ENCODE assay signal across 8 cellular contexts in genomic region chr3:186107148-186108105, GRCh38. TPM values are rescaled to one million over a fixed set of nuclear protein-coding genes. Genes with fewer than 3 reads are reported as not detected.
DNase-seq lines count a peak whose midpoint lies in the region; ATAC-seq and TF ChIP-seq lines count a peak whose summit lies in the region.

No MANE protein-coding gene starts in this region.

- H2BK120ac ChIP-seq in trophoblast cell (ENCODE audit: insufficient read depth, low read length, poor library complexity), result no peak overlapping the region

- peak; percentile 41 for DNase-seq in A172 (ENCODE audit: low spot score)
- peak; percentile 65 for DNase-seq in NCI-H128 (lab: John Stamatoyannopoulos, UW; ENCODE audit: unreplicated experiment)
- DNase-seq in SK-N-DZ (ENCODE audit: low spot score), result peak; percentile 82
- peak; percentile 15 to 78 for DNase-seq in ascending aorta (ENCODE audit: low spot score in 2 of 2)
- peak; percentile 78 for DNase-seq in left ventricle myocardium superior
- DNase-seq in trophoblast cell, result peak; percentile 67 to 76

- H3K27ac ChIP-seq in ascending aorta (peak overlapping the region; percentile 22 to 87), trophoblast cell (ENCODE audit: low read depth, low read length) (no peak overlapping the region)

- H3K79me1 ChIP-seq in trophoblast cell (ENCODE audit: low read length), result no peaks in the 10 kb centered on the region

- peak overlapping the region; percentile 73 to 95 for H3K4me3 ChIP-seq in ascending aorta
- peak overlapping the region; percentile 69 for H3K4me3 ChIP-seq in trophoblast cell (ENCODE audit: low read depth, low read length)

- H3K79me2 ChIP-seq in trophoblast cell (ENCODE audit: control insufficient read depth, insufficient read depth, low read length, poor library complexity), result no peaks in the 10 kb centered on the region

- no peak overlapping the region for H3K23ac ChIP-seq in trophoblast cell (ENCODE audit: low read length)

- no peak for TF ChIP-seq CTCF in ascending aorta (IDR thresholded peaks at IDR 0.05)

- H4K91ac ChIP-seq in trophoblast cell (ENCODE audit: low read depth, low read length), result no peak overlapping the region

- peak overlapping the region; percentile 78 for H3K4me2 ChIP-seq in trophoblast cell (ENCODE audit: low read length)

- intact Hi-C loops in ascending aorta (cut with DNase I), result loop anchor here (2.0 to 5.0 kb wide), 5 partner anchors 125 to 465 kb away; partner anchors contain the start of gene DNAJB11
- intact Hi-C loops in left ventricle myocardium superior (cut with micrococcal nuclease), result no loop called here

- no peak overlapping the region for H3K4ac ChIP-seq in trophoblast cell (ENCODE audit: low read depth, low read length)

- no peak overlapping the region for H2BK5ac ChIP-seq in trophoblast cell (ENCODE audit: low read depth, low read length, poor library complexity)

- H3K36me3 ChIP-seq in ascending aorta (no peaks in the 10 kb centered on the region), trophoblast cell (ENCODE audit: control insufficient read depth in 1 of 2, insufficient read depth in 2 of 2, low read length in 2 of 2) (no peaks in the 10 kb centered on the region)

- no peak overlapping the region for H2AFZ ChIP-seq in trophoblast cell (ENCODE audit: insufficient read depth, low read length, poor library complexity)

- no peaks in the 10 kb centered on the region for H3K9me3 ChIP-seq in ascending aorta
- H3K9me3 ChIP-seq in trophoblast cell (ENCODE audit: insufficient read depth, low read depth, low read length), result no peaks in the 10 kb centered on the region

- no CpG with 5 or more reads among the region's 45 CpGs for WGBS in trophoblast cell (ENCODE audit: extremely low coverage, insufficient coverage, insufficient read length)

- ATAC-seq in GM18868 (IDR thresholded peaks at IDR 0.05; ENCODE audit: unreplicated experiment) (peak; percentile 13), left ventricle myocardium superior (peak; percentile 36), HG02870 (IDR thresholded peaks at IDR 0.05; ENCODE audit: unreplicated experiment) (no peak)

- H4K12ac ChIP-seq in trophoblast cell (ENCODE audit: low read depth, low read length), result no peak overlapping the region

- H2AK5ac ChIP-seq in trophoblast cell (ENCODE audit: low read length), result no peak overlapping the region

- no peak overlapping the region for H4K8ac ChIP-seq in trophoblast cell (ENCODE audit: low read depth, low read length)

- no peak overlapping the region for H3K14ac ChIP-seq in trophoblast cell (ENCODE audit: low read length)

- H3K27me3 ChIP-seq in ascending aorta, result no peaks in the 10 kb centered on the region
- peaks cover 19% of the 10 kb centered on the region for H3K27me3 ChIP-seq in trophoblast cell (ENCODE audit: insufficient read depth, low read length)

- no peak overlapping the region for H2BK12ac ChIP-seq in trophoblast cell (ENCODE audit: low read length)

- no peak overlapping the region for H3K9ac ChIP-seq in trophoblast cell (ENCODE audit: low read length)

- H3K4me1 ChIP-seq in ascending aorta, result peaks cover 0 to 20% of the 10 kb centered on the region in 2 donors
- H3K4me1 ChIP-seq in trophoblast cell (ENCODE audit: control insufficient read depth in 1 of 2, insufficient read depth in 2 of 2, low read length in 2 of 2), result peaks cover 4 to 14% of the 10 kb centered on the region in 2 experiments

- no peak overlapping the region for H3K18ac ChIP-seq in trophoblast cell (ENCODE audit: low read length)

RNA-seq across cellular contexts. Expression of gene ETV5, which starts 1.5 kb away (rescaled TPM):
- total RNA-seq in A172 (2014; rRNA removed; shearing (Covaris generic)), result 36.0 and 41.2 TPM in 2 replicates
- polyA plus RNA-seq in SK-N-DZ (2014; cell fraction: cytosol; rRNA removed), result 0.38 and 2.9 TPM in 2 replicates
- 0.06 and 0.28 TPM in 2 replicates for polyA plus RNA-seq in SK-N-DZ (2014; cell fraction: nucleus; rRNA removed)
- total RNA-seq in ascending aorta (15.8 TPM), left ventricle myocardium superior (3.4 TPM)
- 10.0 and 12.5 TPM in 2 replicates for polyA plus RNA-seq in trophoblast cell (2013)
